Comparison of ENCODE assay signal across 18 cellular contexts in genomic region chr7:21690717-21691116, GRCh38.
DNase-seq lines count a peak whose midpoint lies in the region; ATAC-seq, FAIRE-seq and TF ChIP-seq lines count a peak whose summit lies in the region.
"Had no signal": no experiment of that assay in that cellular context is flagged by ENCODE, and none has a peak within 500 bp of the region (broad histone marks: within the 10 kb centered on the region; RNA-seq: fewer than 3 reads in every experiment).

No MANE protein-coding gene starts in this region.

- peak; percentile 6 for DNase-seq in DMS 273 (lab: John Stamatoyannopoulos, UW; ENCODE audit: unreplicated experiment)
- DNase-seq in DMS 273 treated with DMSO at 0.1 percent for 48 hours (lab: John Stamatoyannopoulos, UW) = no peak
- DNase-seq in HTR-8/SVneo (ENCODE audit: insufficient read length, low spot score) = peak; percentile 22
- peak; percentile 37 for DNase-seq in amniotic epithelial cell (ENCODE audit: low read depth)
- DNase-seq in medulla oblongata (ENCODE audit: extremely low spot score) = peak; percentile 13
- no peak for DNase-seq in NCI-H446 (lab: John Stamatoyannopoulos, UW)
- no peak for DNase-seq in tibial nerve (ENCODE audit: low spot score in 2 of 2)
- DNase-seq: 8988T; activated CD8-positive, alpha-beta T cell treated with anti-CD3 and anti-CD28 coated beads, Interleukin-2, amount 10 ng/mL, durations not matched to agents 7 days and 5 days; anterior cingulate cortex; CD4-positive, alpha-beta memory T cell; hippocampal formation; MG63; NCI-H2081 treated with DMSO at 0.1 percent for 48 hours; psoas muscle; stimulated activated CD4-positive, alpha-beta T cell treated with anti-CD3 and anti-CD28 coated beads, Interleukin-15, amount 100 ng/mL, for 24 hours had no signal

- H3K27ac ChIP-seq in tibial nerve = no peak overlapping the region
- H3K27ac ChIP-seq: esophagus muscularis mucosa, psoas muscle had no signal

- no peak for ATAC-seq in GM21390 (IDR thresholded peaks at IDR 0.05; ENCODE audit: unreplicated experiment)
- ATAC-seq: activated CD8-positive, alpha-beta T cell treated with anti-CD3 and anti-CD28 coated beads, Interleukin-2, amount 10 ng/mL, durations not matched to agents 7 days and 5 days; psoas muscle had no signal

- FAIRE-seq in HTR-8/SVneo (lab: Jason Lieb, UNC) = no peak

- no peak for TF ChIP-seq EP300 in tibial nerve (IDR thresholded peaks at IDR 0.05)

- no peaks in the 10 kb centered on the region for H3K9me3 ChIP-seq in tibial nerve
- H3K9me3 ChIP-seq: esophagus muscularis mucosa, MG63, psoas muscle had no signal

- no peaks in the 10 kb centered on the region for H3K27me3 ChIP-seq in tibial nerve
- H3K27me3 ChIP-seq: esophagus muscularis mucosa, MG63 had no signal

- H3K4me1 ChIP-seq in tibial nerve = peaks cover 0 to 3% (median 0%) of the 10 kb centered on the region in 4 donors
- H3K4me1 ChIP-seq: esophagus muscularis mucosa, psoas muscle had no signal

- no peak for TF ChIP-seq POLR2A in tibial nerve (IDR thresholded peaks at IDR 0.05)

- 33 to 41% methylated on average over 5 of the region's 5 CpGs for WGBS in tibial nerve, 2 donors

- no peaks in the 10 kb centered on the region for H3K36me3 ChIP-seq in tibial nerve
- H3K36me3 ChIP-seq: esophagus muscularis mucosa, MG63 had no signal

- TF ChIP-seq CTCF in tibial nerve (IDR thresholded peaks at IDR 0.05) = no peak

- H3K4me3 ChIP-seq in tibial nerve = no peak overlapping the region
- H3K4me3 ChIP-seq: esophagus muscularis mucosa, MG63, psoas muscle had no signal

Comparison
In these comparisons a context has a peak if more than half of its experiments do, and no peak if none do; other contexts are left out.
1. DNase-seq: peak in DMS 273 (single experiment), HTR-8/SVneo (single experiment), amniotic epithelial cell (single experiment) and medulla oblongata (single experiment); none in DMS 273 treated with DMSO at 0.1 percent for 48 hours (single experiment), NCI-H446 (0 of 2) and tibial nerve (0 of 2).